ENCODE assay signal across 35 cellular contexts in genomic region chr15:93201940-93202339, GRCh38.
"Had no signal": no experiment of that assay in that cellular context is flagged by ENCODE, and none has a peak within 500 bp of the region (broad histone marks: within the 10 kb centered on the region; RNA-seq: fewer than 3 reads in every experiment).

No MANE protein-coding gene starts in this region.

- H3K27me3 ChIP-seq: ascending aorta, cardiac muscle cell, Peyer's patch had no signal

- ATAC-seq: PC-3 had no signal

- H3K27ac Mint-ChIP-seq: activated B cell treated with CpG ODN at 0.5 μM for 24 hours; activated CD4-positive, alpha-beta memory T cell treated with anti-CD3 and anti-CD28 coated beads for 36 hours; activated naive CD4-positive, alpha-beta T cell treated with anti-CD3 and anti-CD28 coated beads, Interleukin-2, amount 50 U/mL, for 24 hours; activated naive CD8-positive, alpha-beta T cell treated with anti-CD3 and anti-CD28 coated beads, Interleukin-2, amount 10 ng/mL, durations not matched to agents 7 days and 5 days had no signal

- H3K27ac ChIP-seq: cardiac muscle cell, Peyer's patch, VCaP had no signal

- DNase-seq: activated B cell treated with CpG ODN at 0.5 μM for 24 hours; activated CD4-positive, alpha-beta memory T cell treated with anti-CD3 and anti-CD28 coated beads for 36 hours; activated CD4-positive, alpha-beta T cell treated with anti-CD3 and anti-CD28 coated beads for 4 hours; activated CD4-positive, alpha-beta T cell treated with anti-CD3 and anti-CD28 coated beads, Interleukin-2, amount 50 U/mL, for 1 hour; activated CD4-positive, CD25-positive, alpha-beta regulatory T cell treated with anti-CD3 and anti-CD28 coated beads, Interleukin-2, amount 50 U/mL, for 72 hours; activated CD8-positive, alpha-beta memory T cell treated with anti-CD3 and anti-CD28 coated beads, Interleukin-2, amount 50 U/mL, for 4 hours; activated effector memory CD4-positive, alpha-beta T cell treated with anti-CD3 and anti-CD28 coated beads, Interleukin-2, amount 50 U/mL, for 16 hours; activated naive CD4-positive, alpha-beta T cell treated with Interleukin-2 at 50 U/mL for 16 hours; activated naive CD8-positive, alpha-beta T cell treated with anti-CD3 and anti-CD28 coated beads, Interleukin-2, amount 10 ng/mL, durations not matched to agents 7 days and 5 days; activated T-cell treated with anti-CD3 and anti-CD28 coated beads, Interleukin-2, amount 50 U/mL, for 48 hours; amygdala; Kasumi-1; KG1; NCI-H1092 treated with DMSO at 0.1 percent for 48 hours; NCI-H1417; NCI-H146; NCI-H187; NCI-H2029 treated with DMSO at 0.1 percent for 48 hours; NCI-H2107; NCI-H2171; NCI-H510A; NCI-H526; NCI-H748 treated with DMSO at 0.1 percent for 48 hours; NK-92 treated with Interleukin-12 subunit alpha and Interleukin-12 subunit beta, amount 100 ng/mL, for 24 hours; PC-3; Peyer's patch; RPMI8226; SW 1271; T-helper 1 cell; T-helper 2 cell; T-helper 9 cell had no signal

- H3K4me1 ChIP-seq: ascending aorta, Peyer's patch had no signal

- H3K9me3 ChIP-seq: Peyer's patch had no signal

- H3K36me3 Mint-ChIP-seq: activated CD4-positive, alpha-beta memory T cell treated with anti-CD3 and anti-CD28 coated beads for 36 hours; activated naive CD8-positive, alpha-beta T cell treated with anti-CD3 and anti-CD28 coated beads, Interleukin-2, amount 10 ng/mL, durations not matched to agents 7 days and 5 days had no signal

- H3K4me1 Mint-ChIP-seq: activated B cell treated with CpG ODN at 0.5 μM for 24 hours; activated naive CD4-positive, alpha-beta T cell treated with anti-CD3 and anti-CD28 coated beads, Interleukin-2, amount 50 U/mL, for 24 hours; activated naive CD8-positive, alpha-beta T cell treated with anti-CD3 and anti-CD28 coated beads, Interleukin-2, amount 10 ng/mL, durations not matched to agents 7 days and 5 days had no signal

- H3K4me3 Mint-ChIP-seq: activated B cell treated with CpG ODN at 0.5 μM for 24 hours; activated CD4-positive, alpha-beta memory T cell treated with anti-CD3 and anti-CD28 coated beads for 36 hours; activated naive CD4-positive, alpha-beta T cell treated with anti-CD3 and anti-CD28 coated beads, Interleukin-2, amount 50 U/mL, for 24 hours; activated naive CD8-positive, alpha-beta T cell treated with anti-CD3 and anti-CD28 coated beads, Interleukin-2, amount 10 ng/mL, durations not matched to agents 7 days and 5 days had no signal

- H3K36me3 ChIP-seq: ascending aorta, cardiac muscle cell, Peyer's patch had no signal

- H3K4me3 ChIP-seq: ascending aorta, cardiac muscle cell, Peyer's patch had no signal
